In the genomic region with DNA sequence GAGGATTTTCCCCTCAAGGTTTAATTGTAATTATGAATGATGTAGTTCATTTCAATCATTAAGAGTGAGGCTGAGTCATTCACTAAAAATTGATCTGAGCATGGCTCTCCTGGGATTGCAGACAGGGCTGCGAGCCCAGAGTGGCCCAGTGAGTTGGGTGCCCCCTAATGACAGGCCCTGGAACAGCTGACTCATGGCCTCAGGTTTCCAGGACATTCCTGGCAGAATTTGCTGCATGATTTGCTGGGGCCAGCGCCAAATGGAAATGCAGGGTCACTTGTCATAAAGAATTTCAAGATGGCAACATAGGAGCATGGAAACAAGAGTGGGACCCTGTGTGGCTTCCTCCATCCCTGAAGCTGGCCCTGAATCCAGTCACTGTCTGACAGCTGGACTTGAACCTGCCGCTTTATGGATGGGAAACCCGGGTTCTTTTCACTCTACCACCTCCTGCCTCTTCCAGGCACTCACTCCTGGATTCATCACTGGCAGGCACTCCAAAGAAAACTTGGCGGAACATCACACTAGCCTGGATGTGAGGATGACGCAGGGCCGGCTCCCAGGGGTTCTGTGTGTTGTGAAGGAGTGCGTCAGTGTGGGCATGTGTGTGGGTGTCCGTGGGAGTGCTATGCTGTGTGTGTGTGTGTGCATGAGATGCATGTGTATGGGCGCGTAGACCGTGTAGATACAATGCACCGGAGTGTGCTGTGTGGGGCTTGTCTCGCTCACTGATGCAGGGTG, we compare ENCODE assay signal across 10 cellular contexts. TPM values are rescaled to one million over a fixed set of nuclear protein-coding genes. Genes with fewer than 3 reads are reported as not detected.
DNase-seq lines count a peak whose midpoint lies in the region; ATAC-seq and TF ChIP-seq lines count a peak whose summit lies in the region.
"Had no signal": no experiment of that assay in that cellular context is flagged by ENCODE, and none has a peak within 500 bp of the region (broad histone marks: within the 10 kb centered on the region; RNA-seq: fewer than 3 reads in every experiment).

No MANE protein-coding gene starts in this region.

- no peaks in the 10 kb centered on the region for H3K27me3 Mint-ChIP-seq in natural killer cell (ENCODE audit: low read depth in 2 of 2)
- H3K27me3 Mint-ChIP-seq: naive B cell had no signal

- no peaks in the 10 kb centered on the region for H3K9me3 ChIP-seq in RWPE2 (ENCODE audit: severe bottlenecking)
- H3K9me3 ChIP-seq in smooth muscle cell (replicated peaks; ENCODE audit: low read depth) = no peaks in the 10 kb centered on the region

- H3K27ac ChIP-seq in RWPE2 (ENCODE audit: poor library complexity, severe bottlenecking) (no peak overlapping the region), smooth muscle cell (ENCODE audit: low read depth) (no peak overlapping the region)

- intact Hi-C loops in natural killer cell (cut with micrococcal nuclease) = no loop called here

- no peak overlapping the region for H3K4me3 Mint-ChIP-seq in natural killer cell
- H3K4me3 Mint-ChIP-seq: naive B cell; T-helper 1 cell treated with Interleukin-12 subunit alpha and Interleukin-12 subunit beta and Interleukin-4 antibody, amounts not matched to agents 30 μg/mL and 1 μg/mL, for 36 hours had no signal

- peak; percentile 35 for DNase-seq in DMS53 treated with DMSO at 0.1 percent for 48 hours (lab: John Stamatoyannopoulos, UW; ENCODE audit: unreplicated experiment)
- peak; percentile 36 for DNase-seq in HT1080 (ENCODE audit: low read depth)
- no peak for DNase-seq in RWPE2 (ENCODE audit: low spot score)
- DNase-seq in glomerular visceral epithelial cell (ENCODE audit: extremely low spot score) = peak; percentile 35
- no peak for DNase-seq in smooth muscle cell (lab: John Stamatoyannopoulos, UW; ENCODE audit: unreplicated experiment)
- DNase-seq in natural killer cell = no peak
- DNase-seq: naive B cell had no signal

- no peaks in the 10 kb centered on the region for H3K4me1 Mint-ChIP-seq in natural killer cell
- H3K4me1 Mint-ChIP-seq: naive B cell had no signal

- H3F3A ChIP-seq in smooth muscle cell (ENCODE audit: low read depth) = no peaks in the 10 kb centered on the region

- 88% methylated on average over 12 of the region's 14 CpGs for WGBS in smooth muscle cell (ENCODE audit: low lambda C conversion rate)

- no peak overlapping the region for H2AFZ ChIP-seq in smooth muscle cell (ENCODE audit: low read depth)

- H3K4me1 ChIP-seq in RWPE2 (ENCODE audit: insufficient read depth, poor library complexity, severe bottlenecking) (no peaks in the 10 kb centered on the region), smooth muscle cell (ENCODE audit: low read depth) (no peaks in the 10 kb centered on the region)

- H3K27ac Mint-ChIP-seq in natural killer cell = no peak overlapping the region
- H3K27ac Mint-ChIP-seq: T-helper 1 cell treated with Interleukin-12 subunit alpha and Interleukin-12 subunit beta and Interleukin-4 antibody, amounts not matched to agents 30 μg/mL and 1 μg/mL, for 36 hours had no signal

- H3K9me3 Mint-ChIP-seq in natural killer cell = no peaks in the 10 kb centered on the region
- H3K9me3 Mint-ChIP-seq: naive B cell; T-helper 1 cell treated with Interleukin-12 subunit alpha and Interleukin-12 subunit beta and Interleukin-4 antibody, amounts not matched to agents 30 μg/mL and 1 μg/mL, for 36 hours had no signal

- H4K20me1 ChIP-seq in smooth muscle cell (ENCODE audit: low read depth) = no peaks in the 10 kb centered on the region

- H3K36me3 ChIP-seq in RWPE2 (ENCODE audit: low read depth) (no peaks in the 10 kb centered on the region), smooth muscle cell (ENCODE audit: low read depth) (no peaks in the 10 kb centered on the region)

- H3K27me3 ChIP-seq in RWPE2 (ENCODE audit: insufficient read depth, poor library complexity, severe bottlenecking) (no peaks in the 10 kb centered on the region), smooth muscle cell (ENCODE audit: low read depth) (no peaks in the 10 kb centered on the region)

- H3K36me3 Mint-ChIP-seq in natural killer cell = no peaks in the 10 kb centered on the region
- H3K36me3 Mint-ChIP-seq: naive B cell had no signal

- no peak overlapping the region for H3K4me3 ChIP-seq in RWPE2 (ENCODE audit: severe bottlenecking)
- H3K4me3 ChIP-seq in smooth muscle cell = no peak overlapping the region

- TF ChIP-seq CTCF in RWPE2 (IDR thresholded peaks at IDR 0.05; ENCODE audit: poor library complexity, severe bottlenecking) = peak; percentile 27
- peak; percentile 46 for TF ChIP-seq CTCF in smooth muscle cell (IDR thresholded peaks at IDR 0.05; ENCODE audit: borderline replicate concordance, insufficient read depth, poor library complexity, severe bottlenecking)
- TF ChIP-seq CTCF in natural killer cell (IDR thresholded peaks at IDR 0.05) = no peak

- H3K9ac ChIP-seq in smooth muscle cell (ENCODE audit: low read depth) = no peak overlapping the region

- peak; percentile 40; the same call in 2 of the 3 replicates for ATAC-seq in RWPE2 (ENCODE audit: low read depth)
- no peak for ATAC-seq in HG03025 (IDR thresholded peaks at IDR 0.05; ENCODE audit: low FRiP score, unreplicated experiment)
- ATAC-seq in natural killer cell = no peak
- no peak for ATAC-seq in HG03460 (IDR thresholded peaks at IDR 0.05; ENCODE audit: unreplicated experiment)

- no peak overlapping the region for H3K4me2 ChIP-seq in smooth muscle cell

- no peaks in the 10 kb centered on the region for H3K79me2 ChIP-seq in smooth muscle cell (ENCODE audit: low read depth)

RNA-seq across cellular contexts. Expression of gene OTOF, which starts 15.2 kb away (rescaled TPM):
- total RNA-seq in HT1080 (2014; rRNA removed; shearing (Covaris generic)) = not detected in 2 replicates
- 0.07 and 0.14 TPM in 2 replicates for polyA plus RNA-seq in HT1080 (2015; cell fraction: cytosol; rRNA removed)
- 0.06 and 0.08 TPM in 2 replicates for polyA plus RNA-seq in HT1080 (2015; cell fraction: nucleus; rRNA removed)
- not detected in 2 replicates for total RNA-seq in smooth muscle cell
- 0.05 TPM in 1 of 2 replicates, not detected in the other for polyA plus RNA-seq in smooth muscle cell
- 1 to 10 TPM in 2 of 3 donors, under 1 TPM in 1; 0.66 to 3.7 (median 1.4) TPM for total RNA-seq in natural killer cell

Comparison
In these comparisons a context has a peak if more than half of its experiments do, and no peak if none do; other contexts are left out.
1. DNase-seq: peak in DMS53 treated with DMSO at 0.1 percent for 48 hours (single experiment), HT1080 (single experiment) and glomerular visceral epithelial cell (single experiment); none in RWPE2 (single experiment), smooth muscle cell (single experiment) and natural killer cell (single experiment).